Comparison of ENCODE assay signal across 16 cellular contexts in genomic region chr1:61604684-61605083, GRCh38.
"Had no signal": no experiment of that assay in that cellular context is flagged by ENCODE, and none has a peak within 500 bp of the region (broad histone marks: within the 10 kb centered on the region; RNA-seq: fewer than 3 reads in every experiment).

No MANE protein-coding gene starts in this region.

- H3K9me3 Mint-ChIP-seq: activated CD4-positive, alpha-beta memory T cell treated with anti-CD3 and anti-CD28 coated beads, Interleukin-2, amount 10 ng/mL, durations not matched to agents 7 days and 5 days; activated naive CD8-positive, alpha-beta T cell treated with anti-CD3 and anti-CD28 coated beads, Interleukin-2, amount 10 ng/mL, durations not matched to agents 7 days and 5 days; immature natural killer cell; naive thymus-derived CD8-positive, alpha-beta T cell; T-helper 2 cell treated with Interferon-gamma antibody and Interleukin-4, amounts not matched to agents 5 μg/mL and 100 μg/mL, for 36 hours had no signal

- H3K36me3 Mint-ChIP-seq: activated naive CD8-positive, alpha-beta T cell treated with anti-CD3 and anti-CD28 coated beads, Interleukin-2, amount 10 ng/mL, durations not matched to agents 7 days and 5 days; immature natural killer cell; naive thymus-derived CD8-positive, alpha-beta T cell had no signal

- H3K9me3 ChIP-seq: mucosa of descending colon, neutrophil, thyroid gland, uterus had no signal

- H3K27ac Mint-ChIP-seq: activated CD4-positive, alpha-beta memory T cell treated with anti-CD3 and anti-CD28 coated beads, Interleukin-2, amount 10 ng/mL, durations not matched to agents 7 days and 5 days; activated naive CD8-positive, alpha-beta T cell treated with anti-CD3 and anti-CD28 coated beads, Interleukin-2, amount 10 ng/mL, durations not matched to agents 7 days and 5 days; immature natural killer cell; naive thymus-derived CD8-positive, alpha-beta T cell; T-helper 2 cell treated with Interferon-gamma antibody and Interleukin-4, amounts not matched to agents 5 μg/mL and 100 μg/mL, for 36 hours had no signal

- H3K27me3 ChIP-seq: cardiac muscle cell, neutrophil, thyroid gland, uterus had no signal

- H3K4me3 ChIP-seq: cardiac muscle cell, mucosa of descending colon, thyroid gland, uterus had no signal

- ATAC-seq: left colon; mucosa of descending colon; naive thymus-derived CD8-positive, alpha-beta T cell had no signal

- H3K4me3 Mint-ChIP-seq: activated CD4-positive, alpha-beta memory T cell treated with anti-CD3 and anti-CD28 coated beads, Interleukin-2, amount 10 ng/mL, durations not matched to agents 7 days and 5 days; activated naive CD8-positive, alpha-beta T cell treated with anti-CD3 and anti-CD28 coated beads, Interleukin-2, amount 10 ng/mL, durations not matched to agents 7 days and 5 days; immature natural killer cell; naive thymus-derived CD8-positive, alpha-beta T cell; T-helper 2 cell treated with Interferon-gamma antibody and Interleukin-4, amounts not matched to agents 5 μg/mL and 100 μg/mL, for 36 hours had no signal

- H3K27me3 Mint-ChIP-seq: naive thymus-derived CD8-positive, alpha-beta T cell had no signal

- H3K27ac ChIP-seq: cardiac muscle cell, neutrophil, uterus had no signal

- H3K4me1 ChIP-seq: thyroid gland, uterus had no signal

- H3K4me1 Mint-ChIP-seq: activated CD4-positive, alpha-beta memory T cell treated with anti-CD3 and anti-CD28 coated beads, Interleukin-2, amount 10 ng/mL, durations not matched to agents 7 days and 5 days; activated naive CD8-positive, alpha-beta T cell treated with anti-CD3 and anti-CD28 coated beads, Interleukin-2, amount 10 ng/mL, durations not matched to agents 7 days and 5 days; immature natural killer cell; naive thymus-derived CD8-positive, alpha-beta T cell had no signal

- DNase-seq: activated CD4-positive, alpha-beta memory T cell treated with anti-CD3 and anti-CD28 coated beads, Interleukin-2, amount 10 ng/mL, durations not matched to agents 7 days and 5 days; activated gamma-delta T cell treated with Interleukin-2 at 50 U/mL for 16 hours; activated naive CD8-positive, alpha-beta T cell treated with anti-CD3 and anti-CD28 coated beads, Interleukin-2, amount 10 ng/mL, durations not matched to agents 7 days and 5 days; activated T-cell treated with anti-CD3 and anti-CD28 coated beads, Interleukin-2, amount 50 U/mL, for 48 hours; aorta; immature natural killer cell; left colon; mucosa of descending colon; naive thymus-derived CD8-positive, alpha-beta T cell; retina; small intestine; thyroid gland; uterus had no signal

- H3K36me3 ChIP-seq: cardiac muscle cell, neutrophil, thyroid gland, uterus had no signal
